17 cellular contexts compared by ENCODE assay signal in genomic region chr9:13974891-13975290, GRCh38.
A peak's percentile ranks its signal among the peaks of the same experiment; 100 is the strongest.
DNase-seq lines count a peak whose midpoint lies in the region; ATAC-seq and TF ChIP-seq lines count a peak whose summit lies in the region.
"Had no signal": no experiment of that assay in that cellular context is flagged by ENCODE, and none has a peak within 500 bp of the region (broad histone marks: within the 10 kb centered on the region; RNA-seq: fewer than 3 reads in every experiment).

No MANE protein-coding gene starts in this region.

- POLR2A ChIA-PET in SK-N-SH (lab: Yijun Ruan, JAX), result no interaction called here

- H3K27me3 Mint-ChIP-seq in activated CD4-positive, alpha-beta T cell treated with anti-CD3 and anti-CD28 coated beads, Interleukin-2, amount 10 ng/mL, durations not matched to agents 24 days and 14 days, result no peaks in the 10 kb centered on the region

- H3K36me3 Mint-ChIP-seq in activated CD4-positive, alpha-beta T cell treated with anti-CD3 and anti-CD28 coated beads, Interleukin-2, amount 10 ng/mL, durations not matched to agents 24 days and 14 days (ENCODE audit: low read depth), result no peaks in the 10 kb centered on the region
- H3K36me3 Mint-ChIP-seq: CD14-positive monocyte had no signal

- no peak overlapping the region for H3K4me2 ChIP-seq in SK-N-SH

- no peak overlapping the region for H3K4me3 ChIP-seq in left ventricle myocardium inferior
- no peak overlapping the region for H3K4me3 ChIP-seq in right cardiac atrium (ENCODE audit: low read length)
- no peak overlapping the region for H3K4me3 ChIP-seq in SK-N-SH (ENCODE audit: low read depth in 2 of 2, low read length in 1 of 2)
- H3K4me3 ChIP-seq in thyroid gland (replicated peaks in 1 of 3), result no peak overlapping the region
- H3K4me3 ChIP-seq: GM23248 had no signal

- H3K4me1 Mint-ChIP-seq in activated CD4-positive, alpha-beta T cell treated with anti-CD3 and anti-CD28 coated beads, Interleukin-2, amount 10 ng/mL, durations not matched to agents 24 days and 14 days, result no peaks in the 10 kb centered on the region
- H3K4me1 Mint-ChIP-seq: CD14-positive monocyte had no signal

- no peaks in the 10 kb centered on the region for H3K36me3 ChIP-seq in left ventricle myocardium inferior
- no peaks in the 10 kb centered on the region for H3K36me3 ChIP-seq in SK-N-SH (replicated peaks in 1 of 2; ENCODE audit: control insufficient read depth in 1 of 2, insufficient read depth in 2 of 2, low read length in 1 of 2)
- no peaks in the 10 kb centered on the region for H3K36me3 ChIP-seq in thyroid gland

- H3K4me1 ChIP-seq in left ventricle myocardium inferior (peaks cover 28% of the 10 kb centered on the region), right cardiac atrium (ENCODE audit: control insufficient read depth, insufficient read depth, low read length) (peaks cover 10% of the 10 kb centered on the region), SK-N-SH (ENCODE audit: control insufficient read depth in 1 of 2, insufficient read depth in 2 of 2, low read depth in 1 of 2, low read length in 1 of 2) (peaks cover 0 to 12% of the 10 kb centered on the region in 2 experiments), thyroid gland (peaks cover 47 to 48% of the 10 kb centered on the region in 2 donors)
- H3K4me1 ChIP-seq: Caco-2 had no signal

- CTCF ChIA-PET in SK-N-SH (lab: Yijun Ruan, JAX), result no interaction called here

- H3F3A ChIP-seq in SK-N-SH (replicated peaks; ENCODE audit: insufficient read depth), result peaks cover 12% of the 10 kb centered on the region

- no peak for TF ChIP-seq CTCF in left ventricle myocardium inferior (IDR thresholded peaks at IDR 0.05; ENCODE audit: borderline replicate concordance)
- TF ChIP-seq CTCF in SK-N-SH (IDR thresholded peaks at IDR 0.05), result no peak
- TF ChIP-seq CTCF in thyroid gland (IDR thresholded peaks at IDR 0.05), result no peak

- no peak overlapping the region for H3K4me3 Mint-ChIP-seq in activated CD4-positive, alpha-beta T cell treated with anti-CD3 and anti-CD28 coated beads, Interleukin-2, amount 10 ng/mL, durations not matched to agents 24 days and 14 days
- H3K4me3 Mint-ChIP-seq: CD14-positive monocyte had no signal

- H2AFZ ChIP-seq in SK-N-SH (ENCODE audit: low read depth), result no peak overlapping the region
- H2AFZ ChIP-seq: GM23248 had no signal

- no peaks in the 10 kb centered on the region for H4K20me1 ChIP-seq in SK-N-SH (ENCODE audit: insufficient read depth)

- no peak overlapping the region for H3K9ac ChIP-seq in SK-N-SH
- H3K9ac ChIP-seq: GM23248 had no signal

- no peak for TF ChIP-seq EP300 in SK-N-SH (IDR thresholded peaks at IDR 0.05; ENCODE audit: borderline replicate concordance in 1 of 2, low read depth in 1 of 2, low read length in 1 of 2)

- no peak for TF ChIP-seq POLR2A in thyroid gland (IDR thresholded peaks at IDR 0.05)

- no peaks in the 10 kb centered on the region for H3K9me2 ChIP-seq in SK-N-SH

- TF ChIP-seq RAD21 in SK-N-SH (IDR thresholded peaks at IDR 0.05; ENCODE audit: low read length), result no peak

- ATAC-seq in right cardiac atrium, result no peak
- ATAC-seq: HepG2 had no signal

- H3K27ac ChIP-seq in left ventricle myocardium inferior (replicated peaks) (peak overlapping the region; percentile 25), right cardiac atrium (ENCODE audit: low read length) (no peak overlapping the region), SK-N-SH (ENCODE audit: low read depth in 2 of 2, low read length in 1 of 2) (peak overlapping the region; percentile 49 to 73; a peak in 2 of 4 replicates), thyroid gland (no peak overlapping the region)
- H3K27ac ChIP-seq: 22Rv1, GM23248 had no signal

- H3K27ac Mint-ChIP-seq in activated CD4-positive, alpha-beta T cell treated with anti-CD3 and anti-CD28 coated beads, Interleukin-2, amount 10 ng/mL, durations not matched to agents 24 days and 14 days, result no peak overlapping the region
- H3K27ac Mint-ChIP-seq: CD14-positive monocyte had no signal

- H3K9me3 Mint-ChIP-seq in activated CD4-positive, alpha-beta T cell treated with anti-CD3 and anti-CD28 coated beads, Interleukin-2, amount 10 ng/mL, durations not matched to agents 24 days and 14 days, result peaks cover 3% of the 10 kb centered on the region

- DNase-seq in left ventricle myocardium inferior (no peak), right cardiac atrium (no peak), SK-N-SH (no peak), glomerular visceral epithelial cell (ENCODE audit: extremely low spot score) (peak; percentile 95), thyroid gland (peak; percentile 28 to 43), NCI-H187 treated with DMSO at 0.1 percent for 48 hours (lab: John Stamatoyannopoulos, UW) (no peak)
- no peak for DNase-seq in activated CD4-positive, alpha-beta T cell treated with anti-CD3 and anti-CD28 coated beads, Interleukin-2, amount 10 ng/mL, durations not matched to agents 24 days and 14 days
- no peak for DNase-seq in stimulated activated CD8-positive, alpha-beta memory T cell treated with anti-CD3 and anti-CD28 coated beads, Interleukin-4, amount 100 ng/mL, for 48 hours
- DNase-seq: Caco-2, Karpas-422, NCI-H1417, NCI-H2029 treated with DMSO at 0.1 percent for 48 hours, NCI-H524 had no signal

- H3K27me3 ChIP-seq in left ventricle myocardium inferior (ENCODE audit: low read depth), result no peaks in the 10 kb centered on the region
- H3K27me3 ChIP-seq in right cardiac atrium (ENCODE audit: control insufficient read depth, insufficient read depth), result no peaks in the 10 kb centered on the region
- no peaks in the 10 kb centered on the region for H3K27me3 ChIP-seq in SK-N-SH (ENCODE audit: insufficient read depth)
- no peaks in the 10 kb centered on the region for H3K27me3 ChIP-seq in thyroid gland

- no peaks in the 10 kb centered on the region for H3K79me2 ChIP-seq in SK-N-SH (ENCODE audit: insufficient read depth)

- intact Hi-C loops in left ventricle myocardium inferior (cut with micrococcal nuclease), result no loop called here
- intact Hi-C loops in right cardiac atrium (cut with DNase I), result loop anchor here in 1 of 4 donors (10.0 kb wide), 1 partner anchor 60 kb away; no protein-coding TSS in a partner anchor
- intact Hi-C loops in thyroid gland (cut with DNase I), result no loop called here
- intact Hi-C loops in activated CD4-positive, alpha-beta T cell treated with anti-CD3 and anti-CD28 coated beads, Interleukin-2, amount 10 ng/mL, durations not matched to agents 24 days and 14 days (cut with micrococcal nuclease), result no loop called here

- WGBS in right cardiac atrium, result 89% methylated on average over 4 of the region's 4 CpGs
- 83% methylated on average over 4 of the region's 4 CpGs for WGBS in SK-N-SH (ENCODE audit: low lambda C conversion rate)
- WGBS in thyroid gland, 2 donors, result 52 to 58% methylated on average over 4 of the region's 4 CpGs

- H3K9me3 ChIP-seq in left ventricle myocardium inferior (replicated peaks) (no peaks in the 10 kb centered on the region), right cardiac atrium (ENCODE audit: control insufficient read depth, low read length) (no peaks in the 10 kb centered on the region), SK-N-SH (no peaks in the 10 kb centered on the region), thyroid gland (no peaks in the 10 kb centered on the region)
- H3K9me3 ChIP-seq: Caco-2 had no signal

TF ChIP-seq in SK-N-SH, 30 proteins besides CTCF, POLR2A, EP300 and RAD21:
- TF ChIP-seq FOSL2 (IDR thresholded peaks at IDR 0.05; ENCODE audit: borderline replicate concordance, low read depth), result no peak
- no peak for TF ChIP-seq NRF1 (IDR thresholded peaks at IDR 0.05; ENCODE audit: low read depth, low read length)
- TF ChIP-seq RFX5 (IDR thresholded peaks at IDR 0.05; ENCODE audit: low read length), result no peak
- TF ChIP-seq SIN3A (IDR thresholded peaks at IDR 0.05; ENCODE audit: borderline replicate concordance, low read depth, low read length), result no peak
- no peak for TF ChIP-seq RXRA (IDR thresholded peaks at IDR 0.05; ENCODE audit: borderline replicate concordance, low read depth)
- no peak for TF ChIP-seq YY1 (IDR thresholded peaks at IDR 0.05; ENCODE audit: low read depth)
- no peak for TF ChIP-seq RCOR1 (IDR thresholded peaks at IDR 0.05; ENCODE audit: low read length)
- no peak for TF ChIP-seq FOXM1 (IDR thresholded peaks at IDR 0.05; ENCODE audit: low read depth)
- no peak for TF ChIP-seq TEAD4 (IDR thresholded peaks at IDR 0.05; ENCODE audit: borderline replicate concordance, insufficient read depth)
- TF ChIP-seq, protein P1, sequence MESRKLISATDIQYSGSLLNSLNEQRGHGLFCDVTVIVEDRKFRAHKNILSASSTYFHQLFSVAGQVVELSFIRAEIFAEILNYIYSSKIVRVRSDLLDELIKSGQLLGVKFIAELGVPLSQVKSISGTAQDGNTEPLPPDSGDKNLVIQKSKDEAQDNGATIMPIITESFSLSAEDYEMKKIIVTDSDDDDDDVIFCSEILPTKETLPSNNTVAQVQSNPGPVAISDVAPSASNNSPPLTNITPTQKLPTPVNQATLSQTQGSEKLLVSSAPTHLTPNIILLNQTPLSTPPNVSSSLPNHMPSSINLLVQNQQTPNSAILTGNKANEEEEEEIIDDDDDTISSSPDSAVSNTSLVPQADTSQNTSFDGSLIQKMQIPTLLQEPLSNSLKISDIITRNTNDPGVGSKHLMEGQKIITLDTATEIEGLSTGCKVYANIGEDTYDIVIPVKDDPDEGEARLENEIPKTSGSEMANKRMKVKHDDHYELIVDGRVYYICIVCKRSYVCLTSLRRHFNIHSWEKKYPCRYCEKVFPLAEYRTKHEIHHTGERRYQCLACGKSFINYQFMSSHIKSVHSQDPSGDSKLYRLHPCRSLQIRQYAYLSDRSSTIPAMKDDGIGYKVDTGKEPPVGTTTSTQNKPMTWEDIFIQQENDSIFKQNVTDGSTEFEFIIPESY (IDR thresholded peaks at IDR 0.05; ENCODE audit: borderline replicate concordance, low read depth), result no peak
- TF ChIP-seq TCF12 (IDR thresholded peaks at IDR 0.05), result no peak
- no peak for TF ChIP-seq NFIC (IDR thresholded peaks at IDR 0.05; ENCODE audit: borderline replicate concordance)
- TF ChIP-seq SMC3 (IDR thresholded peaks at IDR 0.05; ENCODE audit: low read depth, low read length), result no peak

Comparison
In these comparisons a context has a peak if more than half of its experiments do, and no peak if none do; other contexts are left out.
1. H3K27ac ChIP-seq: peak in left ventricle myocardium inferior (single experiment) and SK-N-SH (2 of 2); none in right cardiac atrium (single experiment) and thyroid gland (0 of 3).
2. DNase-seq: peak in glomerular visceral epithelial cell (single experiment) and thyroid gland (2 of 2); none in left ventricle myocardium inferior (single experiment), right cardiac atrium (0 of 3), SK-N-SH (single experiment), NCI-H187 treated with DMSO at 0.1 percent for 48 hours (single experiment), activated CD4-positive, alpha-beta T cell treated with anti-CD3 and anti-CD28 coated beads, Interleukin-2, amount 10 ng/mL, durations not matched to agents 24 days and 14 days (single experiment) and stimulated activated CD8-positive, alpha-beta memory T cell treated with anti-CD3 and anti-CD28 coated beads, Interleukin-4, amount 100 ng/mL, for 48 hours (single experiment).